ENCODE assay signal across 8 cellular contexts in genomic region chr1:153633747-153634665, GRCh38. TPM values are rescaled to one million over a fixed set of nuclear protein-coding genes. Genes with fewer than 3 reads are reported as not detected.
DNase-seq lines count a peak whose midpoint lies in the region; ATAC-seq and TF ChIP-seq lines count a peak whose summit lies in the region.

CHTOP (plus strand) TSS chr1:153634066; CDS start chr1:153636589, 2,523 bp downstream.

- peaks cover 44% of the 10 kb centered on the region for H3K36me3 Mint-ChIP-seq in HFFc6 (ENCODE audit: low read depth)
- H3K36me3 Mint-ChIP-seq in activated naive CD4-positive, alpha-beta T cell treated with anti-CD3 and anti-CD28 coated beads, Interleukin-2, amount 10 ng/mL, durations not matched to agents 7 days and 5 days = peaks cover 39% of the 10 kb centered on the region

- H3K9me3 ChIP-seq in SK-N-MC (ENCODE audit: low read depth, low read length) (no peaks in the 10 kb centered on the region), gastroesophageal sphincter (no peaks in the 10 kb centered on the region), neutrophil (no peaks in the 10 kb centered on the region)

- no peaks in the 10 kb centered on the region for H3K27me3 ChIP-seq in gastroesophageal sphincter
- no peaks in the 10 kb centered on the region for H3K27me3 ChIP-seq in neutrophil

- H3K36me3 ChIP-seq in SK-N-MC (ENCODE audit: insufficient read depth, low read length) = peaks cover 38% of the 10 kb centered on the region
- peaks cover 0 to 39% of the 10 kb centered on the region in 2 donors for H3K36me3 ChIP-seq in gastroesophageal sphincter
- peaks cover 30% of the 10 kb centered on the region for H3K36me3 ChIP-seq in neutrophil

- H3K27me3 Mint-ChIP-seq in HFFc6 (ENCODE audit: insufficient read depth) = no peaks in the 10 kb centered on the region; the same call in 1 of the 2 replicates
- peaks cover 7% of the 10 kb centered on the region for H3K27me3 Mint-ChIP-seq in activated naive CD4-positive, alpha-beta T cell treated with anti-CD3 and anti-CD28 coated beads, Interleukin-2, amount 10 ng/mL, durations not matched to agents 7 days and 5 days

- no peak for TF ChIP-seq EP300 in gastroesophageal sphincter (IDR thresholded peaks at IDR 0.05)

- H3K4me1 ChIP-seq in gastroesophageal sphincter (peaks cover 0 to 56% (median 9%) of the 10 kb centered on the region in 3 donors), neutrophil (ENCODE audit: control insufficient read depth in 1 of 2, insufficient read depth in 1 of 2, low read depth in 1 of 2, low read length in 1 of 2) (peaks cover 9 to 17% of the 10 kb centered on the region in 2 experiments)

- H3K27ac ChIP-seq in SK-N-MC (peak within 1 kb of the TSS; percentile 100), gastroesophageal sphincter (peak within 1 kb of the TSS; percentile 84 to 100 (median 97)), neutrophil (peak within 1 kb of the TSS; percentile 100), substantia nigra (ENCODE audit: low read depth, low read length, poor library complexity, severe bottlenecking) (peak within 1 kb of the TSS; percentile 99)

- H3K27ac Mint-ChIP-seq in HFFc6 = peak within 1 kb of the TSS; percentile 100
- H3K27ac Mint-ChIP-seq in activated naive CD4-positive, alpha-beta T cell treated with anti-CD3 and anti-CD28 coated beads, Interleukin-2, amount 10 ng/mL, durations not matched to agents 7 days and 5 days = peak within 1 kb of the TSS; percentile 100

- peaks cover 48% of the 10 kb centered on the region for H3K4me1 Mint-ChIP-seq in HFFc6 (ENCODE audit: low read depth)
- peaks cover 49% of the 10 kb centered on the region for H3K4me1 Mint-ChIP-seq in activated naive CD4-positive, alpha-beta T cell treated with anti-CD3 and anti-CD28 coated beads, Interleukin-2, amount 10 ng/mL, durations not matched to agents 7 days and 5 days

- CTCF ChIA-PET in activated naive CD4-positive, alpha-beta T cell treated with anti-CD3 and anti-CD28 coated beads, Interleukin-2, amount 10 ng/mL, durations not matched to agents 7 days and 5 days (lab: Charles Lee) = interaction anchor here (0.9 to 2.1 kb wide), 6 partner anchors 10 to 102 kb away, joined by 3 to 9 read pairs (median 4); partner anchors contain the start of gene S100A2

- DNase-seq in GM04503 (ENCODE audit: low read depth) (peak; percentile 87), HFFc6 (peak; percentile 98), NB4 (ENCODE audit: low read depth) (peak; percentile 98), SK-N-MC (ENCODE audit: low read depth, low spot score) (peak; percentile 94), substantia nigra (lab: John Stamatoyannopoulos, UW) (peak; percentile 84 to 99 (median 97))
- peak; percentile 97 for DNase-seq in activated naive CD4-positive, alpha-beta T cell treated with anti-CD3 and anti-CD28 coated beads, Interleukin-2, amount 10 ng/mL, durations not matched to agents 7 days and 5 days

- H3K4me3 Mint-ChIP-seq in HFFc6 = peak within 1 kb of the TSS; percentile 93
- peak within 1 kb of the TSS; percentile 96 for H3K4me3 Mint-ChIP-seq in activated naive CD4-positive, alpha-beta T cell treated with anti-CD3 and anti-CD28 coated beads, Interleukin-2, amount 10 ng/mL, durations not matched to agents 7 days and 5 days

- no peak for TF ChIP-seq CTCF in HFFc6 (IDR thresholded peaks at IDR 0.05)
- TF ChIP-seq CTCF in NB4 (IDR thresholded peaks at IDR 0.05; ENCODE audit: low read depth, low read length) = no peak
- peak in 3 of 4 experiments; percentile 14 to 44 (median 43) for TF ChIP-seq CTCF in gastroesophageal sphincter (IDR thresholded peaks at IDR 0.05)
- peak; percentile 53 for TF ChIP-seq CTCF in neutrophil (IDR thresholded peaks at IDR 0.05)

- TF ChIP-seq POLR2A in NB4 (IDR thresholded peaks at IDR 0.05; ENCODE audit: extremely low read depth, insufficient read length) (peak; percentile 79), gastroesophageal sphincter (IDR thresholded peaks at IDR 0.05) (peak; percentile 51 to 62)

- H3K4me3 ChIP-seq in NB4 (ENCODE audit: low read depth, low read length) (peak within 1 kb of the TSS; percentile 97), SK-N-MC (peak within 1 kb of the TSS; percentile 100), gastroesophageal sphincter (peak within 1 kb of the TSS; percentile 48 to 93), neutrophil (ENCODE audit: low read depth in 1 of 2, low read length in 1 of 2) (peak within 1 kb of the TSS; percentile 97 to 98)

- H3K9me3 Mint-ChIP-seq in HFFc6 = peaks cover 4% of the 10 kb centered on the region; the same call in 1 of the 2 replicates
- no peaks in the 10 kb centered on the region for H3K9me3 Mint-ChIP-seq in activated naive CD4-positive, alpha-beta T cell treated with anti-CD3 and anti-CD28 coated beads, Interleukin-2, amount 10 ng/mL, durations not matched to agents 7 days and 5 days

- H3K9ac ChIP-seq in SK-N-MC (ENCODE audit: insufficient read length) = peak within 1 kb of the TSS; percentile 100

- peak; percentile 97 for ATAC-seq in gastroesophageal sphincter

- WGBS in gastroesophageal sphincter (ENCODE audit: low coverage in 1 of 2), 2 donors = 0 to 1% methylated on average over 11 to 19 of the region's 65 CpGs

RNA-seq across cellular contexts. Expression of gene CHTOP, which starts in this region (rescaled TPM):
- 10 to 100 TPM; 48.1 to 57.9 (median 53.9) TPM for total RNA-seq in HFFc6 (2021; fragmentation: NEBNext Ultra II Directional; extraction: Animal tissue kit (Norgen Biotek cat#: 25700))
- total RNA-seq in gastroesophageal sphincter = 10 to 100 TPM; 33.7 to 57.0 (median 42.2) TPM

Comparison
In these comparisons a context has a peak if more than half of its experiments do, and no peak if none do; other contexts are left out.
1. Peak in every context shown above with its lines: DNase-seq, ATAC-seq, H3K4me3 ChIP-seq and H3K27ac ChIP-seq.
2. CTCF ChIP-seq: peak in gastroesophageal sphincter (3 of 4) and neutrophil (single experiment); none in HFFc6 (single experiment) and NB4 (single experiment).